In the genomic region with DNA sequence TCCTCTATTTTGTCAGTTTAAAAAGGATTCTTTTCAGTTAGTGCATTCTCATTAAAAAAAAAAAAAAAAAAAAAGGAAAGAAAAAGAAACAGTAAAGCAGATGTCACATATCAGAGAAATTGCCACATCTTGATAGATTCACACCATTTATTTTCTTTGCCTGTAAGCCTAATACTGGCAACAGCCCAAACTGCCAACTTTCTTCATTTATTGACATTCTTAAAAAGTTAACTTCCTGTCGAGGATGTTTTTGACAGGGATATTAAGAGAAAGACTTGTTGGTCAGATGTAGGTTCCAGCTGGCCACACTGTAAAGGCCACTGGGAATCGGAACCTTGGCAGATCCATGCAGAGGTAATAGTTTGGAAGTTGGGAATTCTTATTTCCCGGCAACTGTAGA, we compare ENCODE assay signal across 18 cellular contexts.
A peak's percentile ranks its signal among the peaks of the same experiment; 100 is the strongest.
DNase-seq lines count a peak whose midpoint lies in the region; ATAC-seq and TF ChIP-seq lines count a peak whose summit lies in the region.
"Had no signal": no experiment of that assay in that cellular context is flagged by ENCODE, and none has a peak within 500 bp of the region (broad histone marks: within the 10 kb centered on the region; RNA-seq: fewer than 3 reads in every experiment).

No MANE protein-coding gene starts in this region.

- H3K4me2 ChIP-seq in mesenchymal stem cell (ENCODE audit: low read length, poor library complexity, severe bottlenecking) = no peak overlapping the region
- H3K4me2 ChIP-seq: BLaER1 had no signal

- TF ChIP-seq POLR2A in testis (IDR thresholded peaks at IDR 0.05) = no peak

- H3K4me3 ChIP-seq in mesenchymal stem cell (ENCODE audit: insufficient read depth in 1 of 2, low read depth in 1 of 2, low read length in 2 of 2) = no peak overlapping the region
- H3K4me3 ChIP-seq in upper lobe of right lung = no peak overlapping the region
- no peak overlapping the region for H3K4me3 ChIP-seq in testis
- H3K4me3 ChIP-seq: BLaER1 had no signal

- H2BK12ac ChIP-seq in mesenchymal stem cell (ENCODE audit: low read length in 2 of 2) = no peak overlapping the region

- no peak overlapping the region for H3K23ac ChIP-seq in mesenchymal stem cell (ENCODE audit: low read length in 2 of 2)

- H3K4me1 ChIP-seq in mesenchymal stem cell (ENCODE audit: control insufficient read depth, insufficient read depth, low read depth, low read length) (peaks cover 5% of the 10 kb centered on the region), upper lobe of right lung (peaks cover 28% of the 10 kb centered on the region), testis (no peaks in the 10 kb centered on the region)
- H3K4me1 ChIP-seq: Caco-2 had no signal

- H2BK15ac ChIP-seq in mesenchymal stem cell (ENCODE audit: low read depth, poor library complexity, severe bottlenecking) = no peak overlapping the region

- H3K9me3 ChIP-seq in mesenchymal stem cell (ENCODE audit: control insufficient read depth, low read length) (no peaks in the 10 kb centered on the region), upper lobe of right lung (no peaks in the 10 kb centered on the region), testis (no peaks in the 10 kb centered on the region)
- H3K9me3 ChIP-seq: BLaER1, Caco-2 had no signal

- peak overlapping the region; percentile 23 for H3K9ac ChIP-seq in mesenchymal stem cell (ENCODE audit: low read length)
- H3K9ac ChIP-seq: BLaER1 had no signal

- H2AFZ ChIP-seq in mesenchymal stem cell (ENCODE audit: low read depth, low read length) = no peak overlapping the region

- H3K27ac ChIP-seq in mesenchymal stem cell (ENCODE audit: low read length, poor library complexity, severe bottlenecking) = no peak overlapping the region
- peak overlapping the region; percentile 33 for H3K27ac ChIP-seq in upper lobe of right lung
- H3K27ac ChIP-seq in testis = no peak overlapping the region
- H3K27ac ChIP-seq: BLaER1 had no signal

- H2AK5ac ChIP-seq in mesenchymal stem cell (ENCODE audit: low read length, severe bottlenecking) = no peak overlapping the region

- no peak overlapping the region for H3K18ac ChIP-seq in mesenchymal stem cell (ENCODE audit: low read depth in 1 of 2, low read length in 2 of 2)

- TF ChIP-seq CTCF in upper lobe of right lung (IDR thresholded peaks at IDR 0.05) (no peak), testis (IDR thresholded peaks at IDR 0.05) (no peak)

- H3K36me3 ChIP-seq in mesenchymal stem cell (ENCODE audit: control insufficient read depth in 1 of 2, insufficient read depth in 2 of 2, low read depth in 1 of 2, low read length in 2 of 2) = no peaks in the 10 kb centered on the region
- no peaks in the 10 kb centered on the region for H3K36me3 ChIP-seq in upper lobe of right lung
- no peaks in the 10 kb centered on the region for H3K36me3 ChIP-seq in testis (ENCODE audit: low read depth, missing control alignments)
- H3K36me3 ChIP-seq: BLaER1 had no signal

- ATAC-seq in upper lobe of right lung = no peak
- ATAC-seq in HG02588 (IDR thresholded peaks at IDR 0.05; ENCODE audit: unreplicated experiment) = no peak

- no peaks in the 10 kb centered on the region for H3K27me3 ChIP-seq in mesenchymal stem cell (ENCODE audit: control insufficient read depth in 1 of 2, insufficient read depth in 1 of 2, low read length in 2 of 2)
- no peaks in the 10 kb centered on the region for H3K27me3 ChIP-seq in upper lobe of right lung
- no peaks in the 10 kb centered on the region for H3K27me3 ChIP-seq in testis
- H3K27me3 ChIP-seq: BLaER1 had no signal

- H2BK120ac ChIP-seq in mesenchymal stem cell (ENCODE audit: low read depth, low read length) = no peak overlapping the region

- H3K79me1 ChIP-seq in mesenchymal stem cell (replicated peaks; ENCODE audit: low read length, poor library complexity, severe bottlenecking) = peaks cover 2% of the 10 kb centered on the region

- no peak overlapping the region for H3K4ac ChIP-seq in mesenchymal stem cell (ENCODE audit: low read depth in 1 of 2, low read length in 2 of 2)

- WGBS in mesenchymal stem cell = 85% methylated on average over 3 of the region's 3 CpGs
- 82 to 87% methylated on average over 3 of the region's 3 CpGs for WGBS in testis, 2 donors

- intact Hi-C loops in upper lobe of right lung (cut with DNase I) (no loop called here), testis (cut with DNase I; ENCODE audit: low total_unique reads) (no loop called here)

- no peak overlapping the region for H4K8ac ChIP-seq in mesenchymal stem cell (ENCODE audit: low read length)

- DNase-seq in GM04504 (ENCODE audit: low read depth) (peak; percentile 54), fibroblast of gingiva (ENCODE audit: low read depth) (peak; percentile 11), mesenchymal stem cell (peak; percentile 35), upper lobe of right lung (no peak), testis (no peak), NOMO-1 (lab: John Stamatoyannopoulos, UW; ENCODE audit: unreplicated experiment in 2 of 2) (no peak)
- DNase-seq: Caco-2; CD4-positive, alpha-beta memory T cell; DMS 273 treated with DMSO at 0.1 percent for 48 hours; DND-41; MM.1S; NCI-H1048; NCI-H1417 treated with DMSO at 0.1 percent for 48 hours; NCI-H187; NCI-H446 treated with DMSO at 0.1 percent for 48 hours; NCI-H526 treated with DMSO at 0.1 percent for 48 hours had no signal

- no peak overlapping the region for H4K91ac ChIP-seq in mesenchymal stem cell (ENCODE audit: low read length)

- no peak overlapping the region for H2BK5ac ChIP-seq in mesenchymal stem cell (ENCODE audit: low read depth, low read length, poor library complexity, severe bottlenecking)

- no peak overlapping the region for H3K14ac ChIP-seq in mesenchymal stem cell (ENCODE audit: low read length in 2 of 2)

Comparison
In these comparisons a context has a peak if more than half of its experiments do, and no peak if none do; other contexts are left out.
1. DNase-seq: peak in GM04504 (single experiment), fibroblast of gingiva (single experiment) and mesenchymal stem cell (single experiment); none in upper lobe of right lung (single experiment), testis (single experiment) and NOMO-1 (0 of 2).